In genomic region chr2:16948710-16949109, GRCh38 we compare ENCODE assay signal across 17 cellular contexts.
DNase-seq lines count a peak whose midpoint lies in the region; ATAC-seq and TF ChIP-seq lines count a peak whose summit lies in the region.
"Had no signal": no experiment of that assay in that cellular context is flagged by ENCODE, and none has a peak within 500 bp of the region (broad histone marks: within the 10 kb centered on the region; RNA-seq: fewer than 3 reads in every experiment).

No MANE protein-coding gene starts in this region.

- no peaks in the 10 kb centered on the region for H3K9me3 ChIP-seq in HUES64 (ENCODE audit: insufficient read depth, low read depth, low read length)
- H3K9me3 ChIP-seq: HAP-1, SJSA1 had no signal

- ATAC-seq in activated B cell treated with CpG ODN at 0.5 μM for 24 hours (ENCODE audit: low read depth) (peak; percentile 15), naive B cell (ENCODE audit: low read depth in 2 of 2) (peak; percentile 35 to 67), left lobe of liver (no peak)
- ATAC-seq: GM23338, PC-3, Right ventricle myocardium inferior, T-cell had no signal

- CTCF ChIA-PET in activated B cell treated with CpG ODN at 0.5 μM for 24 hours (lab: Charles Lee), result no interaction called here

- no peaks in the 10 kb centered on the region for H3K36me3 ChIP-seq in HUES64 (ENCODE audit: insufficient read depth, low read length)
- H3K36me3 ChIP-seq: HAP-1, SJSA1 had no signal

- TF ChIP-seq CTCF in activated B cell treated with CpG ODN at 0.5 μM for 24 hours (IDR thresholded peaks at IDR 0.05), result no peak
- no peak for TF ChIP-seq CTCF in CD14-positive monocyte (IDR thresholded peaks at IDR 0.05)

- H3K4me3 ChIP-seq in HUES64 (ENCODE audit: low read length), result no peak overlapping the region
- H3K4me3 ChIP-seq: GM23338, HAP-1, K562, SJSA1 had no signal

- no peaks in the 10 kb centered on the region for H3K4me1 ChIP-seq in HUES64 (ENCODE audit: insufficient read depth, low read length)
- H3K4me1 ChIP-seq: SJSA1 had no signal

- H3K4me3 Mint-ChIP-seq in activated B cell treated with CpG ODN at 0.5 μM for 24 hours (no peak overlapping the region), naive B cell (no peak overlapping the region), CD14-positive monocyte (no peak overlapping the region)
- H3K4me3 Mint-ChIP-seq: GM23338, T-cell had no signal

- peaks cover 33% of the 10 kb centered on the region for H3K4me1 Mint-ChIP-seq in activated B cell treated with CpG ODN at 0.5 μM for 24 hours
- peaks cover 5 to 9% (median 7%) of the 10 kb centered on the region in 3 donors for H3K4me1 Mint-ChIP-seq in naive B cell
- no peaks in the 10 kb centered on the region for H3K4me1 Mint-ChIP-seq in CD14-positive monocyte
- H3K4me1 Mint-ChIP-seq: T-cell had no signal

- no peaks in the 10 kb centered on the region for H3K27me3 ChIP-seq in HUES64 (ENCODE audit: insufficient read depth, low read length)
- H3K27me3 ChIP-seq: SJSA1 had no signal

- peak overlapping the region; percentile 51; the same call in 1 of the 2 replicates for H3K27ac ChIP-seq in HUES64 (ENCODE audit: low read depth, low read length)
- H3K27ac ChIP-seq: SJSA1 had no signal

- H3K27me3 Mint-ChIP-seq in activated B cell treated with CpG ODN at 0.5 μM for 24 hours (no peaks in the 10 kb centered on the region), naive B cell (peaks cover 0 to 10% (median 0%) of the 10 kb centered on the region in 3 donors), CD14-positive monocyte (ENCODE audit: low read depth in 3 of 3) (no peaks in the 10 kb centered on the region)
- H3K27me3 Mint-ChIP-seq: T-cell had no signal

- H3K9me3 Mint-ChIP-seq in activated B cell treated with CpG ODN at 0.5 μM for 24 hours (no peaks in the 10 kb centered on the region), naive B cell (peaks cover 0 to 5% (median 0%) of the 10 kb centered on the region in 7 donors), CD14-positive monocyte (peaks cover 0 to 7% (median 0%) of the 10 kb centered on the region in 7 donors)
- H3K9me3 Mint-ChIP-seq: GM23338 had no signal

- POLR2A ChIA-PET in activated B cell treated with CpG ODN at 0.5 μM for 24 hours (lab: Charles Lee), result interaction anchor here (1.7 kb wide), 1 partner anchor 9 kb away, joined by 7 read pairs; no protein-coding TSS in a partner anchor

- no peak overlapping the region for H3K9ac ChIP-seq in HUES64 (ENCODE audit: low read depth, low read length)

- H3K27ac Mint-ChIP-seq in activated B cell treated with CpG ODN at 0.5 μM for 24 hours, result peak overlapping the region; percentile 20
- H3K27ac Mint-ChIP-seq in naive B cell, result peak overlapping the region in 1 of 6 donors; percentile 8
- H3K27ac Mint-ChIP-seq in CD14-positive monocyte, result no peak overlapping the region
- H3K27ac Mint-ChIP-seq: GM23338, T-cell had no signal

- H3K36me3 Mint-ChIP-seq in activated B cell treated with CpG ODN at 0.5 μM for 24 hours (ENCODE audit: low read depth) (no peaks in the 10 kb centered on the region), naive B cell (no peaks in the 10 kb centered on the region), CD14-positive monocyte (no peaks in the 10 kb centered on the region)
- H3K36me3 Mint-ChIP-seq: T-cell had no signal

- DNase-seq in activated B cell treated with CpG ODN at 0.5 μM for 24 hours (no peak), naive B cell (no peak), CD14-positive monocyte (ENCODE audit: low spot score) (no peak), NCI-H82 treated with DMSO at 0.1 percent for 48 hours (lab: John Stamatoyannopoulos, UW; ENCODE audit: unreplicated experiment) (no peak), left lobe of liver (ENCODE audit: low spot score) (no peak)
- DNase-seq in stimulated activated CD4-positive, alpha-beta T cell treated with anti-CD3 and anti-CD28 coated beads, Interleukin-2, amount 100 ng/mL, for 24 hours, result no peak
- DNase-seq: Kasumi-1, NCI-H1092 treated with DMSO at 0.1 percent for 48 hours, NCI-H226, PC-3, T-cell had no signal

- intact Hi-C loops in activated B cell treated with CpG ODN at 0.5 μM for 24 hours (cut with micrococcal nuclease) (loop anchor here (1.0 to 5.0 kb wide), 2 partner anchors 12 to 321 kb away; no protein-coding TSS in a partner anchor), CD14-positive monocyte (cut with micrococcal nuclease) (no loop called here)
